In genomic region chr10:34791947-34792346, GRCh38 we compare ENCODE assay signal across 21 cellular contexts. TPM values are rescaled to one million over a fixed set of nuclear protein-coding genes. Genes with fewer than 3 reads are reported as not detected.
DNase-seq lines count a peak whose midpoint lies in the region; ATAC-seq, FAIRE-seq and TF ChIP-seq lines count a peak whose summit lies in the region.
"Had no signal": no experiment of that assay in that cellular context is flagged by ENCODE, and none has a peak within 500 bp of the region (broad histone marks: within the 10 kb centered on the region; RNA-seq: fewer than 3 reads in every experiment).

No MANE protein-coding gene starts in this region.

- RAD21 ChIA-PET in HCT116 (lab: Charles Lee; ENCODE audit: low non-redundant PET in 1 of 2, low total read pairs in 2 of 2, uncharacterized antibody in 2 of 2, unreplicated experiment in 2 of 2) = interaction anchor here in 1 of 2 experiments (0.6 kb wide), 1 partner anchor 701 kb away, joined by 3 read pairs; no protein-coding TSS in a partner anchor
- RAD21 ChIA-PET in GM12878 (lab: Charles Lee; ENCODE audit: unreplicated experiment) = interaction anchor here (0.7 to 2.4 kb wide), 8 partner anchors 11 to 125 kb away, joined by 3 to 15 read pairs (median 6); no protein-coding TSS in a partner anchor

- TF ChIP-seq CTCF in Calu3 (IDR thresholded peaks at IDR 0.05; ENCODE audit: unreplicated experiment) = no peak
- no peak for TF ChIP-seq CTCF in HCT116 (IDR thresholded peaks at IDR 0.05 in 2 of 3, conservative IDR thresholded peaks at IDR 0.05 in 1 of 3; ENCODE audit: borderline replicate concordance in 1 of 3, insufficient read depth in 1 of 3, low read depth in 2 of 3, low read length in 2 of 3)
- TF ChIP-seq CTCF in GM12878 (IDR thresholded peaks at IDR 0.05 in 2 of 3, conservative IDR thresholded peaks at IDR 0.05 in 1 of 3; ENCODE audit: control insufficient read depth in 2 of 3, extremely low read depth in 1 of 3, insufficient read depth in 1 of 3, low read depth in 3 of 3, low read length in 3 of 3) = 0 out of 6 replicates have a peak, but pooled peaks of 1 of the 3 experiments have one; percentile 1
- TF ChIP-seq CTCF in neural progenitor cell (IDR thresholded peaks at IDR 0.05) = peak; percentile 6

- H3K27ac ChIP-seq in HCT116 (ENCODE audit: low read depth, low read length) (no peak overlapping the region), GM12878 (ENCODE audit: control insufficient read depth, insufficient read depth) (no peak overlapping the region), neural progenitor cell (no peak overlapping the region)
- H3K27ac ChIP-seq: epithelial cell of prostate, hepatocyte, HL-60, upper lobe of left lung had no signal

- no peaks in the 10 kb centered on the region for H3K9me2 ChIP-seq in HCT116 (ENCODE audit: insufficient read depth)

- no peak overlapping the region for H3K4me2 ChIP-seq in HCT116 (ENCODE audit: low read length)
- no peak overlapping the region for H3K4me2 ChIP-seq in GM12878 (ENCODE audit: control insufficient read depth, insufficient read depth)
- H3K4me2 ChIP-seq in neural progenitor cell = no peak overlapping the region
- H3K4me2 ChIP-seq: hepatocyte had no signal

- no peaks in the 10 kb centered on the region for H3K9me3 Mint-ChIP-seq in Calu3 (ENCODE audit: low read depth, unreplicated experiment)
- peaks cover 3% of the 10 kb centered on the region for H3K9me3 Mint-ChIP-seq in neural progenitor cell
- H3K9me3 Mint-ChIP-seq: CD4-positive, alpha-beta T cell had no signal

- H3K27me3 Mint-ChIP-seq in Calu3 (ENCODE audit: unreplicated experiment) (no peaks in the 10 kb centered on the region), neural progenitor cell (ENCODE audit: insufficient read depth, low read depth) (peaks cover 2% of the 10 kb centered on the region)

- ATAC-seq in HCT116 (peak; percentile 53), GM12878 (no peak), GM18873 (IDR thresholded peaks at IDR 0.05; ENCODE audit: low FRiP score, unreplicated experiment) (no peak)
- ATAC-seq: T-helper 17 cell had no signal

- BruUV-seq in Calu3 (replicated peaks; lab: Mats Ljungman, UMichigan) (no TSS peak), HCT116 (replicated peaks; lab: Mats Ljungman, UMichigan) (no TSS peak), GM12878 (replicated peaks; lab: Mats Ljungman, UMichigan) (no TSS peak)

- in situ Hi-C loops in GM12878 (cut with MboI) = no loop called here

- intact Hi-C loops in Calu3 (cut with micrococcal nuclease; ENCODE audit: unreplicated experiment) = no loop called here
- intact Hi-C loops in HCT116 (cut with micrococcal nuclease) = no loop called here
- intact Hi-C loops in GM12878 (cut with micrococcal nuclease; ENCODE audit: unreplicated experiment) = no loop called here

- SMC1A ChIA-PET in GM12878 (lab: Charles Lee; ENCODE audit: uncharacterized antibody, unreplicated experiment) = interaction anchor here (0.7 to 6.0 kb wide), 9 partner anchors 11 to 119 kb away, joined by 3 to 42 read pairs (median 5); no protein-coding TSS in a partner anchor

- peak overlapping the region; percentile 30 for H3K27ac Mint-ChIP-seq in Calu3 (ENCODE audit: unreplicated experiment)
- H3K27ac Mint-ChIP-seq in neural progenitor cell = no peak overlapping the region
- H3K27ac Mint-ChIP-seq: CD4-positive, alpha-beta T cell; T-helper 17 cell had no signal

- no peak for TF ChIP-seq EP300 in GM12878 (IDR thresholded peaks at IDR 0.05; ENCODE audit: borderline replicate concordance in 1 of 2, control insufficient read depth in 1 of 2, low read depth in 2 of 2, low read length in 2 of 2)

- H3K27me3 ChIP-seq in HCT116 (ENCODE audit: insufficient read depth, low read length) (no peaks in the 10 kb centered on the region), GM12878 (replicated peaks in 1 of 2; ENCODE audit: control insufficient read depth in 2 of 2, insufficient read depth in 2 of 2, low read length in 1 of 2) (no peaks in the 10 kb centered on the region), neural progenitor cell (no peaks in the 10 kb centered on the region)
- H3K27me3 ChIP-seq: hepatocyte, upper lobe of left lung had no signal

- DNase-seq in Calu3 (no peak), HCT116 (ENCODE audit: low read depth, low spot score) (no peak), GM12878 (ENCODE audit: low read depth, low spot score) (no peak), neural progenitor cell (ENCODE audit: low spot score) (no peak), H54 (ENCODE audit: insufficient read length, low spot score) (no peak), NCI-H82 treated with DMSO at 0.1 percent for 48 hours (lab: John Stamatoyannopoulos, UW; ENCODE audit: unreplicated experiment) (no peak)
- DNase-seq: activated CD8-positive, alpha-beta memory T cell treated with anti-CD3 and anti-CD28 coated beads, Interleukin-2, amount 50 U/mL, for 4 hours; CD4-positive, alpha-beta T cell; cerebellar nuclear complex; DMS 273 treated with DMSO at 0.1 percent for 48 hours; foreskin fibroblast; NCI-H510A; nucleus accumbens; T-helper 17 cell had no signal

- 68% methylated on average over 23 of the region's 23 CpGs for WGBS in GM12878 (ENCODE audit: insufficient coverage, insufficient replicate concordance, low lambda C conversion rate, missing lambda C conversion rate)

- CTCF ChIA-PET in Calu3 (lab: Charles Lee) (no interaction called here), HCT116 (lab: Charles Lee) (no interaction called here), GM12878 (lab: Yijun Ruan, JAX) (interaction anchor here (0.9 to 3.1 kb wide), 8 partner anchors 10 to 125 kb away, joined by 3 to 26 read pairs (median 4); no protein-coding TSS in a partner anchor)

- H3K4me3 Mint-ChIP-seq in Calu3 (ENCODE audit: low read depth, unreplicated experiment) (peak overlapping the region; percentile 4), neural progenitor cell (no peak overlapping the region)
- H3K4me3 Mint-ChIP-seq: CD4-positive, alpha-beta T cell; T-helper 17 cell had no signal

- H4K20me1 ChIP-seq in HCT116 (ENCODE audit: insufficient read depth) (peaks cover 10% of the 10 kb centered on the region; the same call in 1 of the 2 replicates), GM12878 (ENCODE audit: control insufficient read depth, insufficient read depth) (no peaks in the 10 kb centered on the region), neural progenitor cell (ENCODE audit: low read depth) (peaks cover 61% of the 10 kb centered on the region)

- H3K79me2 ChIP-seq in HCT116 (ENCODE audit: insufficient read depth, low read length) (peaks cover 89% of the 10 kb centered on the region), GM12878 (ENCODE audit: control insufficient read depth, insufficient read depth, low read length) (no peaks in the 10 kb centered on the region), neural progenitor cell (ENCODE audit: low read depth) (peaks cover 100% of the 10 kb centered on the region)

- H3K36me3 ChIP-seq in HCT116 (ENCODE audit: control insufficient read depth in 1 of 2, insufficient read depth in 2 of 2, low read length in 2 of 2) (no peaks in the 10 kb centered on the region), GM12878 (ENCODE audit: control insufficient read depth in 2 of 2, insufficient read depth in 2 of 2, low read length in 1 of 2) (no peaks in the 10 kb centered on the region), neural progenitor cell (no peaks in the 10 kb centered on the region)
- H3K36me3 ChIP-seq: upper lobe of left lung had no signal

- POLR2A ChIA-PET in HCT116 (lab: Charles Lee) = no interaction called here
- POLR2A ChIA-PET in GM12878 (lab: Charles Lee) = interaction anchor here (1.0 to 3.3 kb wide), 5 partner anchors 10 to 39 kb away, joined by 3 to 17 read pairs (median 3); no protein-coding TSS in a partner anchor

- TF ChIP-seq POLR2A in HCT116 (IDR thresholded peaks at IDR 0.05; ENCODE audit: borderline replicate concordance, extremely low read depth, insufficient read depth, insufficient read length) (no peak), GM12878 (IDR thresholded peaks at IDR 0.05; ENCODE audit: low read depth, low read length) (no peak), H54 (IDR thresholded peaks at IDR 0.05; ENCODE audit: low read depth, low read length) (no peak)

- H2AFZ ChIP-seq in HCT116 (ENCODE audit: low read depth, low read length, poor library complexity, severe bottlenecking) = no peak overlapping the region
- no peak overlapping the region for H2AFZ ChIP-seq in GM12878 (ENCODE audit: control insufficient read depth, low read depth, low read length)
- no peak overlapping the region for H2AFZ ChIP-seq in neural progenitor cell (replicated peaks)
- H2AFZ ChIP-seq: hepatocyte had no signal

- H3K4me3 ChIP-seq in HCT116 (replicated peaks in 1 of 2; ENCODE audit: low read depth in 1 of 2, low read length in 2 of 2) = no peak overlapping the region
- H3K4me3 ChIP-seq in GM12878 = no peak overlapping the region
- H3K4me3 ChIP-seq in neural progenitor cell = no peak overlapping the region
- H3K4me3 ChIP-seq: hepatocyte, lung, upper lobe of left lung had no signal

- FAIRE-seq in GM12878 (lab: Jason Lieb, UNC) (no peak), H54 (lab: Jason Lieb, UNC) (no peak)
- FAIRE-seq: RCC 7860 had no signal

- H3K4me1 Mint-ChIP-seq in Calu3 (ENCODE audit: low read depth, unreplicated experiment) = peaks cover 46% of the 10 kb centered on the region
- peaks cover 55% of the 10 kb centered on the region for H3K4me1 Mint-ChIP-seq in neural progenitor cell
- H3K4me1 Mint-ChIP-seq: T-helper 17 cell had no signal

- peaks cover 3% of the 10 kb centered on the region for H3F3A ChIP-seq in neural progenitor cell (ENCODE audit: low read depth)

- TF ChIP-seq RAD21 in HCT116 (IDR thresholded peaks at IDR 0.05; ENCODE audit: low read depth) (no peak), GM12878 (IDR thresholded peaks at IDR 0.05; ENCODE audit: insufficient read depth, low read depth, low read length) (peak; percentile 14; the same call in 1 of the 2 replicates)

- H3K9ac ChIP-seq in HCT116 (ENCODE audit: low read length) (no peak overlapping the region), GM12878 (ENCODE audit: control insufficient read depth, insufficient read depth, low read length) (no peak overlapping the region), neural progenitor cell (no peak overlapping the region)

- H3K36me3 Mint-ChIP-seq in Calu3 (ENCODE audit: insufficient read depth, unreplicated experiment) = peaks cover 10% of the 10 kb centered on the region
- H3K36me3 Mint-ChIP-seq in neural progenitor cell = peaks cover 16% of the 10 kb centered on the region

- no peaks in the 10 kb centered on the region for H3K9me3 ChIP-seq in HCT116 (ENCODE audit: control insufficient read depth in 1 of 2, insufficient read depth in 1 of 2, low read depth in 1 of 2, low read length in 2 of 2)
- no peaks in the 10 kb centered on the region for H3K9me3 ChIP-seq in GM12878 (replicated peaks; ENCODE audit: control insufficient read depth, insufficient read depth, low read length)
- no peaks in the 10 kb centered on the region for H3K9me3 ChIP-seq in neural progenitor cell (ENCODE audit: low read depth)
- H3K9me3 ChIP-seq: upper lobe of left lung had no signal

- peaks cover 0 to 6% of the 10 kb centered on the region in 2 experiments; a peak in 2 of 4 replicates for H3K4me1 ChIP-seq in HCT116 (ENCODE audit: control insufficient read depth in 1 of 2, insufficient read depth in 2 of 2, low read length in 2 of 2)
- no peaks in the 10 kb centered on the region for H3K4me1 ChIP-seq in GM12878 (ENCODE audit: control insufficient read depth, insufficient read depth, low read length)
- peaks cover 17% of the 10 kb centered on the region for H3K4me1 ChIP-seq in neural progenitor cell

RNA-seq across cellular contexts. Expression of gene PARD3, which starts 23.1 kb away (rescaled TPM):
- 57.6 and 62.4 TPM in 2 replicates for total RNA-seq in Calu3 (2022)
- total RNA-seq in HCT116 (2021; ENCODE audit: unreplicated experiment) = 46.3 TPM
- 30.8 and 35.4 TPM in 2 replicates for polyA plus RNA-seq in HCT116 (2012)
- 128 and 134 TPM in 2 replicates for total RNA-seq in GM12878 (2013; cell fraction: nucleolus; rRNA removed)
- 16.5 and 18.8 TPM in 2 replicates for total RNA-seq in GM12878 (2014; rRNA removed)
- total RNA-seq in GM12878 (2014; rRNA removed; fragmentation: Illumina TruSeq; extraction: Trizol) = 27.5 and 29.0 TPM in 2 replicates
- total RNA-seq in GM12878 (2021) = 16.6 TPM in 2 replicates
- 3.7 TPM for polyA plus RNA-seq in GM12878 (2011; ENCODE audit: low read depth)
- polyA plus RNA-seq in GM12878 (2011; rRNA removed) = 43.1 and 55.3 TPM in 2 replicates
- polyA plus RNA-seq in GM12878 (2011; cell fraction: cytosol; rRNA removed) = 24.3 and 28.9 TPM in 2 replicates
- polyA plus RNA-seq in GM12878 (2011; cell fraction: nucleus; rRNA removed) = 27.5 and 32.0 TPM in 2 replicates
- 4.7 and 6.1 TPM in 2 replicates for polyA plus RNA-seq in GM12878 (2012)
- 19.3 and 21.7 TPM in 2 replicates for polyA plus RNA-seq in GM12878 (2014; fragmentation: Illumina TruSeq; extraction: Trizol)
- polyA plus RNA-seq in GM12878 (2014; fragmentation: Nextera tagmentation; extraction: Ambion mirVana) = 1 to 10 TPM; 6.3 to 9.6 TPM
- polyA plus RNA-seq in GM12878 (2014; rRNA removed) = 9.9 and 11.3 TPM in 2 replicates
- polyA plus RNA-seq in GM12878 (2016; fragmentation: Nextera tagmentation; extraction: Ambion mirVana) = 1 to 10 TPM; 2.6 to 3.8 TPM
- 96.4 TPM in 2 replicates for polyA minus RNA-seq in GM12878 (2011; rRNA and poly(A)+ RNA removed)
- polyA minus RNA-seq in GM12878 (2011; cell fraction: cytosol; rRNA and poly(A)+ RNA removed) = 17.6 and 22.9 TPM in 2 replicates
- 71.0 and 84.8 TPM in 2 replicates for polyA minus RNA-seq in GM12878 (2011; cell fraction: nucleus; rRNA and poly(A)+ RNA removed)
- 55.3 and 58.7 TPM in 2 replicates for total RNA-seq in neural progenitor cell (ENCODE audit: low replicate concordance)
